ENCODE assay signal across 20 cellular contexts in genomic region chr3:67312205-67312604, GRCh38.
"Had no signal": no experiment of that assay in that cellular context is flagged by ENCODE, and none has a peak within 500 bp of the region (broad histone marks: within the 10 kb centered on the region; RNA-seq: fewer than 3 reads in every experiment).

No MANE protein-coding gene starts in this region.

- DNase-seq: effector memory CD8-positive, alpha-beta T cell; glutamatergic neuron; left ventricle myocardium inferior; lower lobe of right lung; midbrain; naive B cell; nephron progenitor cell; posterior cingulate gyrus; small intestine; stimulated activated CD4-positive, alpha-beta T cell treated with anti-CD3 and anti-CD28 coated beads, Interleukin-12 subunit alpha, Interleukin-12 subunit beta, amount 100 ng/mL, for 4 hours; stimulated activated naive CD4-positive, alpha-beta T cell; stomach; substantia nigra; transverse colon had no signal

- H3K27ac ChIP-seq: epithelial cell of prostate, esophagus muscularis mucosa, gastroesophageal sphincter, left ventricle myocardium inferior, lower lobe of right lung, stomach, thoracic aorta, transverse colon had no signal

- H3K4me3 Mint-ChIP-seq: dendritic cell treated with granulocyte-macrophage colony-stimulating factor and Interleukin-4, amounts not matched to agents 40 ng/mL and 50 ng/mL, for 4 days; effector memory CD8-positive, alpha-beta T cell; memory B cell; naive B cell; nephron progenitor cell had no signal

- H3K4me1 ChIP-seq: esophagus muscularis mucosa, gastroesophageal sphincter, left ventricle myocardium inferior, lower lobe of right lung, stomach, transverse colon had no signal

- H3K27me3 ChIP-seq: esophagus muscularis mucosa, gastroesophageal sphincter, stomach, transverse colon had no signal

- H3K27ac Mint-ChIP-seq: dendritic cell treated with granulocyte-macrophage colony-stimulating factor and Interleukin-4, amounts not matched to agents 40 ng/mL and 50 ng/mL, for 4 days; effector memory CD8-positive, alpha-beta T cell; memory B cell; naive B cell; nephron progenitor cell had no signal

- H3K36me3 ChIP-seq: esophagus muscularis mucosa, gastroesophageal sphincter, left ventricle myocardium inferior, lower lobe of right lung, stomach, thoracic aorta, transverse colon had no signal

- H3K4me3 ChIP-seq: esophagus muscularis mucosa, gastroesophageal sphincter, left ventricle myocardium inferior, lower lobe of right lung, stomach, thoracic aorta, transverse colon had no signal

- H3K9me3 ChIP-seq: esophagus muscularis mucosa, gastroesophageal sphincter, left ventricle myocardium inferior, lower lobe of right lung, stomach, thoracic aorta, transverse colon had no signal

- H3K36me3 Mint-ChIP-seq: memory B cell, naive B cell had no signal

- H3K9me3 Mint-ChIP-seq: dendritic cell treated with granulocyte-macrophage colony-stimulating factor and Interleukin-4, amounts not matched to agents 40 ng/mL and 50 ng/mL, for 4 days; effector memory CD8-positive, alpha-beta T cell; nephron progenitor cell had no signal

- H3K4me1 Mint-ChIP-seq: memory B cell, naive B cell had no signal
